In genomic region chr1:21342961-21343838, GRCh38 we compare ENCODE assay signal across 10 cellular contexts. TPM values are rescaled to one million over a fixed set of nuclear protein-coding genes. Genes with fewer than 3 reads are reported as not detected.
A peak's percentile ranks its signal among the peaks of the same experiment; 100 is the strongest.
DNase-seq lines count a peak whose midpoint lies in the region; ATAC-seq and TF ChIP-seq lines count a peak whose summit lies in the region.
"Had no signal": no experiment of that assay in that cellular context is flagged by ENCODE, and none has a peak within 500 bp of the region (broad histone marks: within the 10 kb centered on the region; RNA-seq: fewer than 3 reads in every experiment).

No MANE protein-coding gene starts in this region.

- intact Hi-C loops in OCI-LY7 (cut with micrococcal nuclease; ENCODE audit: unreplicated experiment) (no loop called here), gastrocnemius medialis (cut with DNase I; ENCODE audit: low total_unique reads) (loop anchor here (10.0 kb wide), 1 partner anchor 682 kb away; no protein-coding TSS in a partner anchor)

- 0 out of 2 replicates have a peak, but pooled peaks cover 5% of the 10 kb centered on the region for H4K20me1 ChIP-seq in OCI-LY7 (ENCODE audit: insufficient read depth, low read length)

- peak overlapping the region; percentile 65 for H3K27ac Mint-ChIP-seq in endodermal cell

- WGBS in endodermal cell (ENCODE audit: insufficient coverage in 1 of 2, insufficient read length in 1 of 2), 2 experiments: 76 to 78% methylated on average over 9 to 10 of the region's 10 CpGs

- no peak for ATAC-seq in gastrocnemius medialis

- TF ChIP-seq POLR2A in gastrocnemius medialis (IDR thresholded peaks at IDR 0.05): no peak

- H3K36me3 ChIP-seq in OCI-LY7 (ENCODE audit: insufficient read depth, low read length) (no peaks in the 10 kb centered on the region), endodermal cell (ENCODE audit: control insufficient read depth, insufficient read depth, low read length) (no peaks in the 10 kb centered on the region), gastrocnemius medialis (no peaks in the 10 kb centered on the region)
- H3K36me3 ChIP-seq: cardiac muscle cell had no signal

- peaks cover 44% of the 10 kb centered on the region for H3K4me1 Mint-ChIP-seq in endodermal cell

- H3K27me3 Mint-ChIP-seq in endodermal cell (ENCODE audit: insufficient read depth): peaks cover 14% of the 10 kb centered on the region

- POLR2A ChIA-PET in OCI-LY7 (lab: Charles Lee): no interaction called here

- H3K27me3 ChIP-seq in endodermal cell (ENCODE audit: control insufficient read depth, insufficient read depth, low read length, poor library complexity, severe bottlenecking) (no peaks in the 10 kb centered on the region), gastrocnemius medialis (no peaks in the 10 kb centered on the region)
- H3K27me3 ChIP-seq: cardiac muscle cell had no signal

- H3K36me3 Mint-ChIP-seq in endodermal cell (ENCODE audit: low read depth): no peaks in the 10 kb centered on the region

- no peaks in the 10 kb centered on the region for H3K9me3 ChIP-seq in OCI-LY7 (ENCODE audit: low read length)
- H3K9me3 ChIP-seq in endodermal cell (ENCODE audit: control insufficient read depth, low read length): no peaks in the 10 kb centered on the region
- no peaks in the 10 kb centered on the region for H3K9me3 ChIP-seq in gastrocnemius medialis

- H3K4me3 Mint-ChIP-seq in endodermal cell: no peak overlapping the region

- no peak overlapping the region for H3K9ac ChIP-seq in endodermal cell (ENCODE audit: extremely low read depth, low read length, poor library complexity, severe bottlenecking)

- no peaks in the 10 kb centered on the region; the same call in 1 of the 2 replicates for H3K79me2 ChIP-seq in OCI-LY7 (ENCODE audit: insufficient read depth, low read depth, low read length)

- no TSS peak for BruUV-seq in OCI-LY7 (replicated peaks; lab: Mats Ljungman, UMichigan)

- TF ChIP-seq CTCF in OCI-LY7 (conservative IDR thresholded peaks at IDR 0.05; ENCODE audit: low read length): no peak
- no peak for TF ChIP-seq CTCF in endodermal cell (conservative IDR thresholded peaks at IDR 0.05)
- TF ChIP-seq CTCF in gastrocnemius medialis (IDR thresholded peaks at IDR 0.05 in 4 of 5, conservative IDR thresholded peaks at IDR 0.05 in 1 of 5): no peak

- no peak overlapping the region for H2AFZ ChIP-seq in OCI-LY7 (ENCODE audit: low read length)

- DNase-seq in EH (ENCODE audit: low read depth) (peak; percentile 34), OCI-LY7 (ENCODE audit: low spot score) (peak; percentile 33), endodermal cell (no peak), gastrocnemius medialis (no peak), occipital lobe (lab: John Stamatoyannopoulos, UW) (no peak), Ammon's horn (ENCODE audit: low spot score) (no peak), NK-92 (lab: John Stamatoyannopoulos, UW; ENCODE audit: unreplicated experiment) (no peak), cerebellar nuclear complex (lab: John Stamatoyannopoulos, UW) (no peak)
- DNase-seq: NCI-H510A treated with DMSO at 0.1 percent for 48 hours had no signal

- in situ Hi-C loops in gastrocnemius medialis (cut with MboI; ENCODE audit: low sequenced_read_pairs in 4 of 4): no loop called here

- no peaks in the 10 kb centered on the region for H3K9me3 Mint-ChIP-seq in endodermal cell

- CTCF ChIA-PET in OCI-LY7 (lab: Charles Lee; ENCODE audit: unreplicated experiment): no interaction called here

- peaks cover 36% of the 10 kb centered on the region for H3K4me1 ChIP-seq in OCI-LY7 (ENCODE audit: insufficient read depth, low read length, poor library complexity, severe bottlenecking)
- H3K4me1 ChIP-seq in endodermal cell (ENCODE audit: control insufficient read depth, insufficient read depth, low read length): peaks cover 28% of the 10 kb centered on the region
- peaks cover 19 to 29% of the 10 kb centered on the region in 2 donors for H3K4me1 ChIP-seq in gastrocnemius medialis

- no peaks in the 10 kb centered on the region for H3K9me2 ChIP-seq in OCI-LY7 (ENCODE audit: insufficient read depth, low read length)

- peak overlapping the region; percentile 95 for H3K4me2 ChIP-seq in OCI-LY7 (ENCODE audit: low read length)

- peak overlapping the region; percentile 76 for H3K4me3 ChIP-seq in OCI-LY7 (ENCODE audit: low read depth, low read length, poor library complexity, severe bottlenecking)
- H3K4me3 ChIP-seq in endodermal cell (ENCODE audit: low read length): no peak overlapping the region
- H3K4me3 ChIP-seq in gastrocnemius medialis: peak overlapping the region; percentile 11 to 80 (median 72)

- no peak overlapping the region for H3K27ac ChIP-seq in OCI-LY7 (ENCODE audit: low read depth, low read length, poor library complexity, severe bottlenecking)
- no peak overlapping the region for H3K27ac ChIP-seq in endodermal cell (ENCODE audit: low read depth, low read length)
- H3K27ac ChIP-seq in gastrocnemius medialis: peak overlapping the region; percentile 67 to 89 (median 76)
- H3K27ac ChIP-seq: cardiac muscle cell had no signal

RNA-seq across cellular contexts. Expression of gene ECE1, which starts 52.9 kb away (rescaled TPM):
- 13.5 and 20.0 TPM in 2 replicates for total RNA-seq in OCI-LY7 (2014; rRNA removed; shearing (Covaris generic))
- 25.3 and 32.8 TPM in 2 replicates for total RNA-seq in OCI-LY7 (2022)
- 10 to 100 TPM; 47.8 to 57.9 TPM for total RNA-seq in endodermal cell
- polyA plus RNA-seq in endodermal cell (2013, experiment 1 of 2): 38.8 TPM
- 42.8 TPM for polyA plus RNA-seq in endodermal cell (2013, experiment 2 of 2)
- total RNA-seq in gastrocnemius medialis: 10 to 100 TPM; 17.1 to 39.9 (median 26.7) TPM
- total RNA-seq in occipital lobe: 9.5 TPM

Comparison
In these comparisons a context has a peak if more than half of its experiments do, and no peak if none do; other contexts are left out.
1. DNase-seq: peak in EH (single experiment) and OCI-LY7 (single experiment); none in endodermal cell (single experiment), gastrocnemius medialis (0 of 2), occipital lobe (single experiment), Ammon's horn (single experiment), NK-92 (single experiment) and cerebellar nuclear complex (0 of 2).
2. H3K27ac ChIP-seq: peak in gastrocnemius medialis (4 of 4); none in OCI-LY7 (single experiment) and endodermal cell (single experiment).